1 cellular context compared by ENCODE assay signal in the genomic region with DNA sequence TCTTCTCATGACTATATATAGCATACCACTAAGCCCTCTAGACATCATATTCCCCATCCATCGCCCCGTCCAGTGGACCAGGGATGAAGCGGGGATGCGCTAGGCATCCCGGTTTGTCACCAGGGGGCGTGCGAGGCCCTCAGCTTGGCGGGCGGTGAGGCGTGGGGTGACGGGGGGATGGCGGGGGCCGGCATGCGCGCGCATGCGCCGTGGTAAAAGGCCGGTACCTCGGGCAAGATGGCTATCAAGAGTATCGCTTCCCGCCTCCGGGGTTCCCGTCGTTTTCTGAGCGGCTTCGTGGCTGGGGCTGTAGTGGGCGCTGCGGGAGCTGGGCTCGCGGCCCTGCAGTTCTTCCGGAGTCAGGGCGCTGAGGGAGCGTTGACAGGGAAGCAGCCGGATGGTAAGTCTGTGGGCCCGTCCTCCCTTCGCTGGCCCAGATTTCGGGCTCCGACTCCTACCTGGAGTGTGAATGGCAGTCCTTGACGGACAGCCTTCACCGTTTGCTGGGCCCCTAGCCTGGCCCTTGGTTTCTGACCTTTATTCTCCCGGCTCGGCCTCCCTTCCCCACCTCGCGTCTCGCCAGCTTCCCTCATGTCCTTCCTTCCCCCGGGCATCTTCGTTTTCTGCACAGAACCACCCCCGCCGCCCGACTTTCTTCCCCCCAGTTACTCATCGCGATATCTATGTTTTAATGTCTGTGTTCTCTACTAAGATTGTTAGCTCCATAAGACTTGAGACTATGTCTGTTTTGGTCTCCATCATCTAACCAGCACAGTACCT.
A peak's percentile ranks its signal among the peaks of the same experiment; 100 is the strongest.
TF ChIP-seq lines count a peak whose summit lies in the region.

A gene with protein sequence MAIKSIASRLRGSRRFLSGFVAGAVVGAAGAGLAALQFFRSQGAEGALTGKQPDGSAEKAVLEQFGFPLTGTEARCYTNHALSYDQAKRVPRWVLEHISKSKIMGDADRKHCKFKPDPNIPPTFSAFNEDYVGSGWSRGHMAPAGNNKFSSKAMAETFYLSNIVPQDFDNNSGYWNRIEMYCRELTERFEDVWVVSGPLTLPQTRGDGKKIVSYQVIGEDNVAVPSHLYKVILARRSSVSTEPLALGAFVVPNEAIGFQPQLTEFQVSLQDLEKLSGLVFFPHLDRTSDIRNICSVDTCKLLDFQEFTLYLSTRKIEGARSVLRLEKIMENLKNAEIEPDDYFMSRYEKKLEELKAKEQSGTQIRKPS (plus strand): TSS at position 210 of the 780 bp plus-strand sequence. CDS start 28 bp downstream, at position 238.

TF ChIP-seq in GM12878, 131 proteins besides CTCF, POLR2A, EP300 and RAD21 (continued from another document):
- TF ChIP-seq, protein P1, sequence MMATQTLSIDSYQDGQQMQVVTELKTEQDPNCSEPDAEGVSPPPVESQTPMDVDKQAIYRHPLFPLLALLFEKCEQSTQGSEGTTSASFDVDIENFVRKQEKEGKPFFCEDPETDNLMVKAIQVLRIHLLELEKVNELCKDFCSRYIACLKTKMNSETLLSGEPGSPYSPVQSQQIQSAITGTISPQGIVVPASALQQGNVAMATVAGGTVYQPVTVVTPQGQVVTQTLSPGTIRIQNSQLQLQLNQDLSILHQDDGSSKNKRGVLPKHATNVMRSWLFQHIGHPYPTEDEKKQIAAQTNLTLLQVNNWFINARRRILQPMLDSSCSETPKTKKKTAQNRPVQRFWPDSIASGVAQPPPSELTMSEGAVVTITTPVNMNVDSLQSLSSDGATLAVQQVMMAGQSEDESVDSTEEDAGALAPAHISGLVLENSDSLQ (IDR thresholded peaks at IDR 0.05): peak; percentile 79; the same call in 1 of the 2 replicates
- peak; percentile 36; the same call in 1 of the 2 replicates for TF ChIP-seq CREM (IDR thresholded peaks at IDR 0.05; ENCODE audit: low read depth)
- peak; percentile 46; the same call in 1 of the 2 replicates for TF ChIP-seq SMARCA5 (IDR thresholded peaks at IDR 0.05)
- peak; percentile 73 for TF ChIP-seq NRF1 (conservative IDR thresholded peaks at IDR 0.05; ENCODE audit: low read depth, low read length)
- TF ChIP-seq SMC3 (IDR thresholded peaks at IDR 0.05; ENCODE audit: borderline replicate concordance, low read length): peak; percentile 56; the same call in 1 of the 2 replicates
- peak; percentile 28; the same call in 1 of the 2 replicates for TF ChIP-seq SPI1 (IDR thresholded peaks at IDR 0.05; ENCODE audit: borderline replicate concordance, insufficient read depth, low read depth, low read length)
- TF ChIP-seq EGR1 (IDR thresholded peaks at IDR 0.05; ENCODE audit: borderline replicate concordance in 1 of 2, low read depth in 2 of 2, low read length in 2 of 2): peak in 1 of 2 experiments; percentile 57; a peak in 1 of 3 replicates
- TF ChIP-seq, protein P2, sequence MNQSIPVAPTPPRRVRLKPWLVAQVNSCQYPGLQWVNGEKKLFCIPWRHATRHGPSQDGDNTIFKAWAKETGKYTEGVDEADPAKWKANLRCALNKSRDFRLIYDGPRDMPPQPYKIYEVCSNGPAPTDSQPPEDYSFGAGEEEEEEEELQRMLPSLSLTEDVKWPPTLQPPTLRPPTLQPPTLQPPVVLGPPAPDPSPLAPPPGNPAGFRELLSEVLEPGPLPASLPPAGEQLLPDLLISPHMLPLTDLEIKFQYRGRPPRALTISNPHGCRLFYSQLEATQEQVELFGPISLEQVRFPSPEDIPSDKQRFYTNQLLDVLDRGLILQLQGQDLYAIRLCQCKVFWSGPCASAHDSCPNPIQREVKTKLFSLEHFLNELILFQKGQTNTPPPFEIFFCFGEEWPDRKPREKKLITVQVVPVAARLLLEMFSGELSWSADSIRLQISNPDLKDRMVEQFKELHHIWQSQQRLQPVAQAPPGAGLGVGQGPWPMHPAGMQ (IDR thresholded peaks at IDR 0.05; ENCODE audit: borderline replicate concordance): no peak
- TF ChIP-seq, protein P3, sequence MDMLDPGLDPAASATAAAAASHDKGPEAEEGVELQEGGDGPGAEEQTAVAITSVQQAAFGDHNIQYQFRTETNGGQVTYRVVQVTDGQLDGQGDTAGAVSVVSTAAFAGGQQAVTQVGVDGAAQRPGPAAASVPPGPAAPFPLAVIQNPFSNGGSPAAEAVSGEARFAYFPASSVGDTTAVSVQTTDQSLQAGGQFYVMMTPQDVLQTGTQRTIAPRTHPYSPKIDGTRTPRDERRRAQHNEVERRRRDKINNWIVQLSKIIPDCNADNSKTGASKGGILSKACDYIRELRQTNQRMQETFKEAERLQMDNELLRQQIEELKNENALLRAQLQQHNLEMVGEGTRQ (IDR thresholded peaks at IDR 0.05; ENCODE audit: borderline replicate concordance, low read depth, low read length): no peak
- peak; percentile 41; the same call in 1 of the 2 replicates for TF ChIP-seq EED (IDR thresholded peaks at IDR 0.05; ENCODE audit: low read depth)
- TF ChIP-seq, protein P4, sequence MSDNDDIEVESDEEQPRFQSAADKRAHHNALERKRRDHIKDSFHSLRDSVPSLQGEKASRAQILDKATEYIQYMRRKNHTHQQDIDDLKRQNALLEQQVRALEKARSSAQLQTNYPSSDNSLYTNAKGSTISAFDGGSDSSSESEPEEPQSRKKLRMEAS (IDR thresholded peaks at IDR 0.05; ENCODE audit: low read depth, low read length): 0 out of 2 replicates have a peak, but pooled peaks have one; percentile 35
- TF ChIP-seq, protein P5, sequence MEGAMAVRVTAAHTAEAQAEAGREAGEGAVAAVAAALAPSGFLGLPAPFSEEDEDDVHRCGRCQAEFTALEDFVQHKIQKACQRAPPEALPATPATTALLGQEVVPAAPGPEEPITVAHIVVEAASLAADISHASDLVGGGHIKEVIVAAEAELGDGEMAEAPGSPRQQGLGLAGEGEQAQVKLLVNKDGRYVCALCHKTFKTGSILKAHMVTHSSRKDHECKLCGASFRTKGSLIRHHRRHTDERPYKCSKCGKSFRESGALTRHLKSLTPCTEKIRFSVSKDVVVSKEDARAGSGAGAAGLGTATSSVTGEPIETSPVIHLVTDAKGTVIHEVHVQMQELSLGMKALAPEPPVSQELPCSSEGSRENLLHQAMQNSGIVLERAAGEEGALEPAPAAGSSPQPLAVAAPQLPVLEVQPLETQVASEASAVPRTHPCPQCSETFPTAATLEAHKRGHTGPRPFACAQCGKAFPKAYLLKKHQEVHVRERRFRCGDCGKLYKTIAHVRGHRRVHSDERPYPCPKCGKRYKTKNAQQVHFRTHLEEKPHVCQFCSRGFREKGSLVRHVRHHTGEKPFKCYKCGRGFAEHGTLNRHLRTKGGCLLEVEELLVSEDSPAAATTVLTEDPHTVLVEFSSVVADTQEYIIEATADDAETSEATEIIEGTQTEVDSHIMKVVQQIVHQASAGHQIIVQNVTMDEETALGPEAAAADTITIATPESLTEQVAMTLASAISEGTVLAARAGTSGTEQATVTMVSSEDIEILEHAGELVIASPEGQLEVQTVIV (IDR thresholded peaks at IDR 0.05; ENCODE audit: borderline replicate concordance, partially characterized antibody): no peak
- TF ChIP-seq POU2F2 (IDR thresholded peaks at IDR 0.05; ENCODE audit: borderline replicate concordance, low read depth, low read length): 0 out of 3 replicates have a peak, but pooled peaks have one; percentile 10
- no peak; the same call in 1 of the 2 replicates for TF ChIP-seq SIN3A (IDR thresholded peaks at IDR 0.05; ENCODE audit: low read depth, low read length)
- TF ChIP-seq FOXM1 (IDR thresholded peaks at IDR 0.05; ENCODE audit: low read depth, low read length): no peak
- TF ChIP-seq IKZF1 (conservative IDR thresholded peaks at IDR 0.05): peak; percentile 81
- 0 out of 2 replicates have a peak, but pooled peaks have one; percentile 24 for TF ChIP-seq ZNF207 (IDR thresholded peaks at IDR 0.05; ENCODE audit: borderline replicate concordance)
